In the genomic region with DNA sequence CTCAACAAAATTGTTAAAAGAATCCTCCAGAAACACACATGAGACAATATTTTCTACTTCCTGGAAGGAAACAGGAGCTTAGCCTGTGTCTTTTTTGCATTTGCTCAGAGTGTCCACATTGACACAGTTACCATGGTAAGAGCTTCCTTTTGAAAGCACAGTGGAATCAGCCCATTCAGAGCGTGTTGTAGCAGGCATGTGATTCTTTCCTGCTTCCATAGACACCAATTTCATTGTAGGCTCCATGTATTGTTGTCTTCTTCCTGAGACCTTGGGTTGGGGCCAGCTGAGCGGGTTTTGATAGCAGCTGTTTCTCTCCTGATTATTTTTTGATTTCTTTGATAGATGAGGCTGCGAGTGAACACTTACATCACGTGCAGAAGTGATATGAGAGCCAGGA, we compare ENCODE assay signal across 10 cellular contexts. TPM values are rescaled to one million over a fixed set of nuclear protein-coding genes. Genes with fewer than 3 reads are reported as not detected.
DNase-seq lines count a peak whose midpoint lies in the region; ATAC-seq, FAIRE-seq and TF ChIP-seq lines count a peak whose summit lies in the region.
"Had no signal": no experiment of that assay in that cellular context is flagged by ENCODE, and none has a peak within 500 bp of the region (broad histone marks: within the 10 kb centered on the region; RNA-seq: fewer than 3 reads in every experiment).

No MANE protein-coding gene starts in this region.

- no peak overlapping the region for H3K4me3 ChIP-seq in SJSA1
- no peak overlapping the region for H3K4me3 ChIP-seq in pancreas
- H3K4me3 ChIP-seq in mesendoderm (ENCODE audit: low read length) = no peak overlapping the region
- H3K4me3 ChIP-seq: ovary had no signal

- H3K79me1 ChIP-seq in mesendoderm (ENCODE audit: low read length) = no peaks in the 10 kb centered on the region

- H3K27ac Mint-ChIP-seq in HFFc6 = 0 out of 2 replicates have a peak overlapping the region, but pooled peaks have one; percentile 92
- H3K27ac Mint-ChIP-seq in activated naive CD4-positive, alpha-beta T cell treated with anti-CD3 and anti-CD28 coated beads, Interleukin-2, amount 10 ng/mL, durations not matched to agents 7 days and 5 days = no peak overlapping the region

- no peak overlapping the region for H4K5ac ChIP-seq in mesendoderm (ENCODE audit: low read length)

- H3K36me3 ChIP-seq in SJSA1 (no peaks in the 10 kb centered on the region), pancreas (no peaks in the 10 kb centered on the region), mesendoderm (ENCODE audit: control insufficient read depth, insufficient read depth, low read length) (no peaks in the 10 kb centered on the region)
- H3K36me3 ChIP-seq: ovary had no signal

- H2BK120ac ChIP-seq in mesendoderm (ENCODE audit: low read depth, low read length) = no peak overlapping the region

- H2BK5ac ChIP-seq in mesendoderm (ENCODE audit: low read length) = no peak overlapping the region

- H3K27ac ChIP-seq in SJSA1 = peak overlapping the region; percentile 96
- H3K27ac ChIP-seq in pancreas = peak overlapping the region; percentile 55 to 75 (median 65)
- H3K27ac ChIP-seq in mesendoderm (ENCODE audit: low read depth, low read length) = no peak overlapping the region
- H3K27ac ChIP-seq: ovary had no signal

- H3K18ac ChIP-seq in mesendoderm (ENCODE audit: low read length) = no peak overlapping the region

- no peak overlapping the region for H3K9ac ChIP-seq in mesendoderm (ENCODE audit: low read length)

- H3K27me3 ChIP-seq in SJSA1 (replicated peaks) = no peaks in the 10 kb centered on the region
- no peaks in the 10 kb centered on the region for H3K27me3 ChIP-seq in pancreas
- H3K27me3 ChIP-seq in mesendoderm (ENCODE audit: insufficient read depth, low read length, poor library complexity) = no peaks in the 10 kb centered on the region
- H3K27me3 ChIP-seq: ovary had no signal

- no peaks in the 10 kb centered on the region for H3K36me3 Mint-ChIP-seq in HFFc6 (ENCODE audit: low read depth)
- no peaks in the 10 kb centered on the region for H3K36me3 Mint-ChIP-seq in activated naive CD4-positive, alpha-beta T cell treated with anti-CD3 and anti-CD28 coated beads, Interleukin-2, amount 10 ng/mL, durations not matched to agents 7 days and 5 days

- no peaks in the 10 kb centered on the region for H3K79me2 ChIP-seq in mesendoderm (ENCODE audit: control insufficient read depth, insufficient read depth, low read length)

- H4K8ac ChIP-seq in mesendoderm (ENCODE audit: low read depth, low read length) = no peak overlapping the region

- WGBS in pancreas, 2 donors = 24 to 35% methylated on average over 4 of the region's 4 CpGs
- no CpG with 5 or more reads among the region's 4 CpGs for WGBS in mesendoderm (ENCODE audit: extremely low coverage, insufficient coverage, low lambda C conversion rate)

- no peaks in the 10 kb centered on the region for H3K9me3 Mint-ChIP-seq in HFFc6
- H3K9me3 Mint-ChIP-seq in activated naive CD4-positive, alpha-beta T cell treated with anti-CD3 and anti-CD28 coated beads, Interleukin-2, amount 10 ng/mL, durations not matched to agents 7 days and 5 days = no peaks in the 10 kb centered on the region

- H2AK5ac ChIP-seq in mesendoderm (ENCODE audit: low read length) = no peak overlapping the region

- no peak overlapping the region for H3K23ac ChIP-seq in mesendoderm (ENCODE audit: low read length)

- no peak for FAIRE-seq in pancreas (lab: Jason Lieb, UNC)
- FAIRE-seq in RCC 7860 (lab: Jason Lieb, UNC) = no peak

- DNase-seq in HFFc6 (no peak), SJSA1 (ENCODE audit: low read depth in 1 of 2, low spot score in 2 of 2) (no peak), left cardiac atrium (peak; percentile 66), pancreas (no peak), RCC 7860 (ENCODE audit: low spot score) (no peak), mesendoderm (no peak)
- no peak for DNase-seq in activated naive CD4-positive, alpha-beta T cell treated with anti-CD3 and anti-CD28 coated beads, Interleukin-2, amount 10 ng/mL, durations not matched to agents 7 days and 5 days
- DNase-seq: NCI-H187 treated with DMSO at 0.1 percent for 48 hours had no signal

- H3K4me1 ChIP-seq in SJSA1 (replicated peaks) = peaks cover 66% of the 10 kb centered on the region
- peaks cover 0 to 12% (median 0%) of the 10 kb centered on the region in 3 donors for H3K4me1 ChIP-seq in pancreas
- H3K4me1 ChIP-seq in mesendoderm (ENCODE audit: control insufficient read depth, low read depth, low read length) = peaks cover 4% of the 10 kb centered on the region

- peaks cover 50% of the 10 kb centered on the region for H3K4me1 Mint-ChIP-seq in HFFc6 (ENCODE audit: low read depth)
- no peaks in the 10 kb centered on the region for H3K4me1 Mint-ChIP-seq in activated naive CD4-positive, alpha-beta T cell treated with anti-CD3 and anti-CD28 coated beads, Interleukin-2, amount 10 ng/mL, durations not matched to agents 7 days and 5 days

- no peaks in the 10 kb centered on the region for H3K9me3 ChIP-seq in SJSA1 (replicated peaks)
- H3K9me3 ChIP-seq in pancreas = no peaks in the 10 kb centered on the region
- H3K9me3 ChIP-seq: ovary had no signal

- no peak overlapping the region for H3K4me2 ChIP-seq in mesendoderm (ENCODE audit: low read length)

- H3K56ac ChIP-seq in mesendoderm (ENCODE audit: low read length) = no peak overlapping the region

- CTCF ChIA-PET in activated naive CD4-positive, alpha-beta T cell treated with anti-CD3 and anti-CD28 coated beads, Interleukin-2, amount 10 ng/mL, durations not matched to agents 7 days and 5 days (lab: Charles Lee) = no interaction called here

- H3K4ac ChIP-seq in mesendoderm (ENCODE audit: low read depth, low read length) = no peak overlapping the region

- TF ChIP-seq CTCF in HFFc6 (IDR thresholded peaks at IDR 0.05) (no peak), pancreas (IDR thresholded peaks at IDR 0.05) (no peak)

- no peak overlapping the region for H2BK15ac ChIP-seq in mesendoderm (replicated peaks; ENCODE audit: low read depth)

- no peaks in the 10 kb centered on the region for H3K27me3 Mint-ChIP-seq in HFFc6 (ENCODE audit: insufficient read depth)
- H3K27me3 Mint-ChIP-seq in activated naive CD4-positive, alpha-beta T cell treated with anti-CD3 and anti-CD28 coated beads, Interleukin-2, amount 10 ng/mL, durations not matched to agents 7 days and 5 days = peaks cover 10% of the 10 kb centered on the region

- intact Hi-C loops in left cardiac atrium (cut with DNase I) = loop anchor here in 1 of 2 donors (5.0 kb wide), 1 partner anchor 39 kb away; no protein-coding TSS in a partner anchor
- intact Hi-C loops in pancreas (cut with DNase I) = no loop called here

- H3K4me3 Mint-ChIP-seq in HFFc6 = no peak overlapping the region
- no peak overlapping the region for H3K4me3 Mint-ChIP-seq in activated naive CD4-positive, alpha-beta T cell treated with anti-CD3 and anti-CD28 coated beads, Interleukin-2, amount 10 ng/mL, durations not matched to agents 7 days and 5 days

- ATAC-seq in left cardiac atrium = peak; percentile 43 to 52
- peak in 3 of 4 donors; percentile 25 to 63 (median 54) for ATAC-seq in pancreas
- no peak for ATAC-seq in HG03469 (IDR thresholded peaks at IDR 0.05; ENCODE audit: unreplicated experiment)

RNA-seq across cellular contexts. Expression of gene PXDC1, which starts 44.9 kb away (rescaled TPM):
- 10 to 100 TPM; 63.1 to 97.5 (median 72.8) TPM for total RNA-seq in HFFc6 (2021; fragmentation: NEBNext Ultra II Directional; extraction: Animal tissue kit (Norgen Biotek cat#: 25700))
- 72.5 and 96.4 TPM in 2 replicates for total RNA-seq in SJSA1 (2014; rRNA removed; shearing (Covaris generic))
- total RNA-seq in left cardiac atrium (10 to 100 TPM; 32.8 to 57.3 TPM), pancreas (10 to 100 TPM in 3 of 6 donors, 1 to 10 TPM in 3; 5.2 to 18.4 (median 9.6) TPM)
- 10 to 100 TPM; 13.7 to 19.7 TPM for polyA plus RNA-seq in pancreas
- polyA plus RNA-seq in mesendoderm (2013, experiment 1 of 2) = 1.2 TPM
- polyA plus RNA-seq in mesendoderm (2013, experiment 2 of 2) = 1.3 TPM

RNA-seq across cellular contexts. Expression of gene FAM50B, which starts 52.8 kb away (rescaled TPM):
- total RNA-seq in HFFc6 (2021; fragmentation: NEBNext Ultra II Directional; extraction: Animal tissue kit (Norgen Biotek cat#: 25700)) = 10 to 100 TPM in 3 of 6 experiments, 1 to 10 TPM in 3; 8.0 to 11.7 (median 10.2) TPM
- 0.25 and 0.58 TPM in 2 replicates for total RNA-seq in SJSA1 (2014; rRNA removed; shearing (Covaris generic))
- total RNA-seq in left cardiac atrium (10 to 100 TPM; 13.4 to 18.8 TPM), pancreas (1 to 10 TPM; 3.6 to 8.7 (median 5.9) TPM)
- 1 to 10 TPM; 4.1 to 9.7 TPM for polyA plus RNA-seq in pancreas
- polyA plus RNA-seq in mesendoderm (2013, experiment 1 of 2) = 2.5 TPM
- 2.2 TPM for polyA plus RNA-seq in mesendoderm (2013, experiment 2 of 2)
